2 cellular contexts compared by ENCODE assay signal in the genomic region with DNA sequence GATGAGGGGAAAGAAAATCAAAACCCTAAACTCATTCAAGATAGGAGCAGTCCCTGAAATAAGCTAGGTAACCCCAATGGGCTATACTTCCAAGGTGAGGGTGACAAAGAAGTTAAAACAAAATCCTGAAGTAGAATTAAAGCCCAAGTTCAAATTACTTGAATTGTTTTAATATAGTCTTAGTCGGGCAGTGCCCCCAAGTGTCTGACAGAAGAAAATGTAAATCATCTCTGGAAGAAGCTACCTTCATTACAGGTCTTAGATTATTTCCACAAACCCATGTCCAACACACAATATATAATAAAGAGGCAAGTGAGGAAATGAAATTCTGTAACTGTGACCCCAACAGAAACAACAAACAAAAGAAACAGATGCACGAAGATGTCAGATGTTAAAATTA.
TF ChIP-seq lines count a peak whose summit lies in the region.

No MANE protein-coding gene starts in this region.

TF ChIP-seq in H1, 55 proteins besides CTCF, POLR2A, EP300 and RAD21:
- TF ChIP-seq KDM1A (IDR thresholded peaks at IDR 0.05; ENCODE audit: borderline replicate concordance, low read length) = no peak
- no peak for TF ChIP-seq POU5F1 (IDR thresholded peaks at IDR 0.05; ENCODE audit: low read depth, low read length)
- TF ChIP-seq CTBP2 (IDR thresholded peaks at IDR 0.05; ENCODE audit: borderline replicate concordance, insufficient read depth, insufficient read length, low read length) = no peak
- TF ChIP-seq RNF2 (IDR thresholded peaks at IDR 0.05; ENCODE audit: borderline replicate concordance, low read depth, low read length, missing control alignments, poor library complexity, severe bottlenecking) = no peak
- no peak for TF ChIP-seq RBBP5 (IDR thresholded peaks at IDR 0.05; ENCODE audit: borderline replicate concordance, low read depth, low read length)
- no peak for TF ChIP-seq GTF2F1 (IDR thresholded peaks at IDR 0.05; ENCODE audit: borderline replicate concordance, low read depth, low read length)
- no peak for TF ChIP-seq HDAC2 (IDR thresholded peaks at IDR 0.05; ENCODE audit: borderline replicate concordance in 1 of 2, low read depth in 2 of 2, low read length in 2 of 2)
- TF ChIP-seq TCF12 (IDR thresholded peaks at IDR 0.05; ENCODE audit: low read depth, low read length) = no peak
- TF ChIP-seq PHF8 (conservative IDR thresholded peaks at IDR 0.05; ENCODE audit: low read depth, low read length) = no peak
- no peak for TF ChIP-seq BRCA1 (IDR thresholded peaks at IDR 0.05; ENCODE audit: low read depth, low read length)
- TF ChIP-seq E2F6 (IDR thresholded peaks at IDR 0.05) = no peak
- no peak for TF ChIP-seq ASH2L (IDR thresholded peaks at IDR 0.05; ENCODE audit: low read length)
- no peak for TF ChIP-seq CHD2 (IDR thresholded peaks at IDR 0.05; ENCODE audit: low read length)
- no peak for TF ChIP-seq SRF (IDR thresholded peaks at IDR 0.05; ENCODE audit: low read depth, low read length)
- TF ChIP-seq BCL11A (IDR thresholded peaks at IDR 0.05; ENCODE audit: low read depth in 2 of 2, low read length in 2 of 2) = no peak

TF ChIP-seq in GM12891, 5 proteins besides CTCF, POLR2A, EP300 and RAD21:
- TF ChIP-seq POU2F2 (IDR thresholded peaks at IDR 0.05; ENCODE audit: low read depth, low read length) (no peak), POLR2AphosphoS5 (IDR thresholded peaks at IDR 0.05; ENCODE audit: low read depth, low read length) (no peak), PAX5 (IDR thresholded peaks at IDR 0.05; ENCODE audit: insufficient read depth, low read length, severe bottlenecking) (no peak), SPI1 (IDR thresholded peaks at IDR 0.05; ENCODE audit: low read depth, low read length) (no peak), TAF1 (IDR thresholded peaks at IDR 0.05; ENCODE audit: low read depth, low read length) (no peak)
TF ChIP-seq in GM12891: peak in this region for 0.
